ENCODE assay signal across 1 cellular context in the genomic region with DNA sequence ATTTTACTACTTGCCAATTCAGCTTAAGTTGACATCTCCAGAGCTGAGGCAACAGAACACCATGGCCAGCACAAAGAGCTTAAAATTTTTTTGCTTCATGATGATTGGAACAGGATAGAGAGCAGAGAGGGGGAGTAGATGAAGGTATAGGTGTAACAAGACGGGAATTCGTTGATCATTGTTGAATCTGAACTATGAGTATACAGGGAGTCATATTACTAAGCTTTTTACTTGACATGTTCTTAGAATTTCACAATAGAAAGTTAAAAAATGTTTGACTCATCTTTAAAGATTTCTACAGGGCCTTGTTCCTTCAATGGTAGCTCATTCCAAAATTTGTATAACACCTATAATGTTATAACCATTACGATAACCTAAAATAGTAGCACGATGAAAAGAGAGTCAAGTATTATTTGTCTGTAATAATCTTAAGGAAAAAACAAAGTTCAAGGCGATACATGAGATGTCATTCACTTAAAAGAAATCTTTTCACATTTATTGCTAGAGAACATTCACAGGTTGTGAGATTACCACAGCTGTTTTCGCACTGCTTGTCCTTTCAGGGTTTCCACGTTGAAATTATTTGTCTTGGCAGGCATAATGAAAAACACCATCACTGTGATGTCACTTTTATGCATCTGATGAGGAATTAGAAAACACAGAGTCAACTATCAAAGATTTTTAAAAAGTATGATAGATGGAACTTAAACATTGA.
TF ChIP-seq lines count a peak whose summit lies in the region.

No MANE protein-coding gene starts in this region.

TF ChIP-seq in A549, 52 proteins besides CTCF, POLR2A, EP300 and RAD21 (continued from another document):
- TF ChIP-seq, protein P1, sequence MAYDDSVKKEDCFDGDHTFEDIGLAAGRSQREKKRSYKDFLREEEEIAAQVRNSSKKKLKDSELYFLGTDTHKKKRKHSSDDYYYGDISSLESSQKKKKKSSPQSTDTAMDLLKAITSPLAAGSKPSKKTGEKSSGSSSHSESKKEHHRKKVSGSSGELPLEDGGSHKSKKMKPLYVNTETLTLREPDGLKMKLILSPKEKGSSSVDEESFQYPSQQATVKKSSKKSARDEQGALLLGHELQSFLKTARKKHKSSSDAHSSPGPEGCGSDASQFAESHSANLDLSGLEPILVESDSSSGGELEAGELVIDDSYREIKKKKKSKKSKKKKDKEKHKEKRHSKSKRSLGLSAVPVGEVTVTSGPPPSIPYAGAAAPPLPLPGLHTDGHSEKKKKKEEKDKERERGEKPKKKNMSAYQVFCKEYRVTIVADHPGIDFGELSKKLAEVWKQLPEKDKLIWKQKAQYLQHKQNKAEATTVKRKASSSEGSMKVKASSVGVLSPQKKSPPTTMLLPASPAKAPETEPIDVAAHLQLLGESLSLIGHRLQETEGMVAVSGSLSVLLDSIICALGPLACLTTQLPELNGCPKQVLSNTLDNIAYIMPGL (CRISPR knock-in tag; IDR thresholded peaks at IDR 0.05; ENCODE audit: borderline replicate concordance): no peak
- TF ChIP-seq KDM1A (IDR thresholded peaks at IDR 0.05; ENCODE audit: low read depth): no peak
- no peak for TF ChIP-seq PHF8 (IDR thresholded peaks at IDR 0.05; ENCODE audit: borderline replicate concordance, low read depth)
- no peak for TF ChIP-seq SREBF2 (IDR thresholded peaks at IDR 0.05)
- TF ChIP-seq, protein P2, sequence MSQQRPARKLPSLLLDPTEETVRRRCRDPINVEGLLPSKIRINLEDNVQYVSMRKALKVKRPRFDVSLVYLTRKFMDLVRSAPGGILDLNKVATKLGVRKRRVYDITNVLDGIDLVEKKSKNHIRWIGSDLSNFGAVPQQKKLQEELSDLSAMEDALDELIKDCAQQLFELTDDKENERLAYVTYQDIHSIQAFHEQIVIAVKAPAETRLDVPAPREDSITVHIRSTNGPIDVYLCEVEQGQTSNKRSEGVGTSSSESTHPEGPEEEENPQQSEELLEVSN (IDR thresholded peaks at IDR 0.05; ENCODE audit: borderline replicate concordance, low read depth): no peak
- no peak for TF ChIP-seq CBX2 (IDR thresholded peaks at IDR 0.05; ENCODE audit: borderline replicate concordance, low read depth)
- no peak for TF ChIP-seq HOXB5 (CRISPR knock-in tag; IDR thresholded peaks at IDR 0.05)
- TF ChIP-seq HEYL (CRISPR knock-in tag; IDR thresholded peaks at IDR 0.05): no peak
- no peak for TF ChIP-seq CBX8 (IDR thresholded peaks at IDR 0.05)
- TF ChIP-seq, protein P3, sequence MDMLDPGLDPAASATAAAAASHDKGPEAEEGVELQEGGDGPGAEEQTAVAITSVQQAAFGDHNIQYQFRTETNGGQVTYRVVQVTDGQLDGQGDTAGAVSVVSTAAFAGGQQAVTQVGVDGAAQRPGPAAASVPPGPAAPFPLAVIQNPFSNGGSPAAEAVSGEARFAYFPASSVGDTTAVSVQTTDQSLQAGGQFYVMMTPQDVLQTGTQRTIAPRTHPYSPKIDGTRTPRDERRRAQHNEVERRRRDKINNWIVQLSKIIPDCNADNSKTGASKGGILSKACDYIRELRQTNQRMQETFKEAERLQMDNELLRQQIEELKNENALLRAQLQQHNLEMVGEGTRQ (IDR thresholded peaks at IDR 0.05): no peak
- no peak for TF ChIP-seq TFCP2L1 (CRISPR knock-in tag; IDR thresholded peaks at IDR 0.05)
- no peak for TF ChIP-seq FOSB (CRISPR knock-in tag; IDR thresholded peaks at IDR 0.05)
- no peak for TF ChIP-seq ZFP36 (IDR thresholded peaks at IDR 0.05; ENCODE audit: borderline replicate concordance, partially characterized antibody)
- no peak for TF ChIP-seq MAFK (IDR thresholded peaks at IDR 0.05; ENCODE audit: partially characterized antibody)
- no peak for TF ChIP-seq SMC3 (IDR thresholded peaks at IDR 0.05)
